Comparison of ENCODE assay signal across 8 cellular contexts in the genomic region with DNA sequence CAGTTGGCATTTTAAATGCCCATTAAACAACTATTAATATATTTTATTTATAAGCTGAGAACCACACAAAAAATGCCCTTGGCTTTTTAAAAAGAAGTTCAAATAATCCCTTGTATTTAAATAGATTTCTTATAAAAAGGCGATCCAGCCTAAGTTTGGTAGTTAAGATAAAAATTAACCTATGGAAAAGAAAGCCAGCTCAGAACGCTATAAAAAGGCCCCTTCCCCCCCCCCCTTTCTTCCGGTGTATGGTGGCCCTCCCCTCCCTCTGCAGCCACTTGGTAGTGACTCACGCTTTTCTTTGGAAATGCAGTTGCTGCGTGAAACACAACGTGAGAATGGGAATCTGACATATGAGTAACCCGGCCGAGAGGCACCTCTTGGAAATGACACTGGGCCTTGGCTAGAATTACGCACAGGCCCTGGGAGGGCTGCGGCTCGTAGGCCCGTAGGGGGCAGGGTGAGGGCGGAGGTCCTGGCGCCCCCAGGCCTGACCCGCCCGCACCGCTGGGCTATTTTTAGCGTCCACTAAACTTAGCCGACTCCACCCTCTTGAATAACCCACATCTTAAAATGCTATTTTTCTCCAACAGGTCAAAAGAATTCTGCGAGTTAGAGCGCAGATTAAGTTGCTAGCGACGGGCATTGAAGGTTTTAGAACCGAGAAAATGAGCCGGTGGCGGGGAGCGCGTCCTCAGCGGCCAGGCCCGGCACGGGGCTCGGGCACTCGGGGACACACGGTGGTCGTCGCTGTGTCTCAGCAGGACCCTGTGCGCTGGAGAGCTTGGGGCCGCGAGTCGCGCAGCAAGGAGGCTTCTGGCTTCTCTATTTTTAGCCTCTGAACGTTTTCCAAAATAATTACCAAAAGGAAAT.
DNase-seq lines count a peak whose midpoint lies in the region; ATAC-seq, FAIRE-seq and TF ChIP-seq lines count a peak whose summit lies in the region.

No MANE protein-coding gene starts in this region.

- H3K27ac ChIP-seq in HepG2 (ENCODE audit: extremely low read length, insufficient read depth, low read length), result peak overlapping the region; percentile 100

- TF ChIP-seq CTCF in HepG2 (CRISPR knock-in tag; IDR thresholded peaks at IDR 0.05), result peak; percentile 39; the same call in 1 of the 2 replicates

- BruUV-seq in HepG2 (replicated peaks; lab: Mats Ljungman, UMichigan), result TSS peak; percentile 86

- CTCF ChIA-PET in HepG2 (lab: Yijun Ruan, JAX; ENCODE audit: low intra/inter-chr PET ratio, low total read pairs), result no interaction called here

- H4K20me1 ChIP-seq in HepG2 (ENCODE audit: insufficient read depth, low read length), result no peaks in the 10 kb centered on the region

- TF ChIP-seq EP300 in HepG2 (IDR thresholded peaks at IDR 0.05; ENCODE audit: low read depth in 2 of 2, low read length in 2 of 2), result peak in 1 of 2 experiments; percentile 82; a peak in 2 of 4 replicates
- TF ChIP-seq EP300 in HepG2 (CRISPR knock-in tag; IDR thresholded peaks at IDR 0.05; ENCODE audit: borderline replicate concordance), result peak; percentile 45; the same call in 1 of the 2 replicates

- under 1% methylated on average over 31 of the region's 42 CpGs for WGBS in HepG2 (ENCODE audit: low lambda C conversion rate)

- H3K79me2 ChIP-seq in HepG2 (ENCODE audit: insufficient read depth, low read length), result peaks cover 19% of the 10 kb centered on the region

- peak overlapping the region; percentile 92 for H3K4me2 ChIP-seq in HepG2 (ENCODE audit: low read depth, low read length)

- peaks cover 70% of the 10 kb centered on the region for H3K4me1 ChIP-seq in HepG2 (ENCODE audit: insufficient read depth, low read length)

- no peak for FAIRE-seq in HepG2 (lab: Jason Lieb, UNC)
- FAIRE-seq in GM12891 (lab: Jason Lieb, UNC), result no peak

- ATAC-seq in HG02623 (IDR thresholded peaks at IDR 0.05; ENCODE audit: unreplicated experiment), result peak; percentile 4
- ATAC-seq in HepG2, result peak; percentile 68

- intact Hi-C loops in HepG2 (cut with micrococcal nuclease; ENCODE audit: unreplicated experiment), result loop anchor here (2.0 to 10.0 kb wide), 2 partner anchors 104 to 128 kb away; no protein-coding TSS in a partner anchor

- TF ChIP-seq POLR2A in HepG2 (IDR thresholded peaks at IDR 0.05; ENCODE audit: insufficient read depth in 1 of 2, low read depth in 2 of 2, low read length in 2 of 2), result peak in 1 of 2 experiments; percentile 74; a peak in 3 of 4 replicates
- no peak for TF ChIP-seq POLR2A in GM12891 (IDR thresholded peaks at IDR 0.05; ENCODE audit: low read depth, low read length)

- no peak overlapping the region for H2AFZ ChIP-seq in HepG2 (ENCODE audit: low read length)

- no peaks in the 10 kb centered on the region for H3K9me3 ChIP-seq in HepG2 (ENCODE audit: low read length)

- H3K4me3 ChIP-seq in HepG2 (replicated peaks in 1 of 3; ENCODE audit: insufficient read depth in 1 of 3, low read depth in 2 of 3, low read length in 3 of 3), result peak overlapping the region; percentile 52 to 68 (median 56)

- DNase-seq in GDM1 (lab: John Stamatoyannopoulos, UW), result peak; percentile 74
- peak; percentile 75 for DNase-seq in NCI-H2196 (lab: John Stamatoyannopoulos, UW; ENCODE audit: unreplicated experiment)
- DNase-seq in activated CD4-positive, alpha-beta T cell treated with anti-CD3 and anti-CD28 coated beads for 4 hours, result peak; percentile 78 to 79
- DNase-seq in dermis blood vessel endothelial cell, result peak; percentile 98
- DNase-seq in HepG2 (ENCODE audit: low spot score), result peak; percentile 95
- DNase-seq in stimulated activated CD4-positive, alpha-beta T cell treated with anti-CD3 and anti-CD28 coated beads, Interleukin-2, amount 100 ng/mL, for 24 hours, result peak; percentile 80 to 81
- DNase-seq in GM12891 (ENCODE audit: insufficient read length, low spot score), result no peak

- peak; percentile 45 for TF ChIP-seq RAD21 in HepG2 (CRISPR knock-in tag; IDR thresholded peaks at IDR 0.05)

- H3K27me3 ChIP-seq in HepG2 (ENCODE audit: control insufficient read depth in 1 of 2, insufficient read depth in 2 of 2, low read length in 2 of 2), result no peaks in the 10 kb centered on the region

- peak overlapping the region; percentile 99 for H3K9ac ChIP-seq in HepG2 (ENCODE audit: insufficient read depth, low read depth, low read length)

- in situ Hi-C loops in HepG2 (cut with HindIII; ENCODE audit: extremely low pct_ligation_motif_present, low pct_unique_long_range_greater_than_20kb), result loop anchor here (5.0 to 10.0 kb wide), 2 partner anchors 148 to 229 kb away; partner anchors contain the start of gene NFIL3

- POLR2A ChIA-PET in HepG2 (lab: Yijun Ruan, JAX), result interaction anchor here (0.7 to 3.1 kb wide), 26 partner anchors 9 to 1132 kb away, joined by 3 to 35 read pairs (median 3); partner anchors contain the start of genes AUH, CENPP, NFIL3 and NOL8

- no peaks in the 10 kb centered on the region for H3K36me3 ChIP-seq in HepG2 (replicated peaks in 1 of 2; ENCODE audit: control insufficient read depth in 1 of 2, insufficient read depth in 2 of 2, low read length in 2 of 2)

TF ChIP-seq in GM12891, 5 proteins besides CTCF, POLR2A, EP300 and RAD21:
- TF ChIP-seq POLR2AphosphoS5 (IDR thresholded peaks at IDR 0.05; ENCODE audit: low read depth, low read length) (no peak), TAF1 (IDR thresholded peaks at IDR 0.05; ENCODE audit: low read depth, low read length) (no peak), POU2F2 (IDR thresholded peaks at IDR 0.05; ENCODE audit: low read depth, low read length) (no peak), PAX5 (IDR thresholded peaks at IDR 0.05; ENCODE audit: insufficient read depth, low read length, severe bottlenecking) (no peak), SPI1 (IDR thresholded peaks at IDR 0.05; ENCODE audit: low read depth, low read length) (no peak)
TF ChIP-seq in GM12891: peak in this region for 0.
